ENCODE assay signal across 19 cellular contexts in genomic region chr21:25908495-25908894, GRCh38.
"Had no signal": no experiment of that assay in that cellular context is flagged by ENCODE, and none has a peak within 500 bp of the region (broad histone marks: within the 10 kb centered on the region; RNA-seq: fewer than 3 reads in every experiment).

No MANE protein-coding gene starts in this region.

- H3K27me3 Mint-ChIP-seq: activated CD8-positive, alpha-beta T cell treated with anti-CD3 and anti-CD28 coated beads for 36 hours; activated naive CD8-positive, alpha-beta T cell treated with anti-CD3 and anti-CD28 coated beads, Interleukin-2, amount 10 ng/mL, durations not matched to agents 7 days and 5 days; naive thymus-derived CD4-positive, alpha-beta T cell had no signal

- H3K4me3 ChIP-seq: gastrocnemius medialis, upper lobe of right lung had no signal

- H3K9me3 ChIP-seq: gastrocnemius medialis, neutrophil, upper lobe of right lung had no signal

- H3K27ac ChIP-seq: epithelial cell of prostate, neutrophil, upper lobe of right lung had no signal

- DNase-seq: activated CD4-positive, alpha-beta T cell treated with anti-CD3 and anti-CD28 coated beads for 1 hour; activated CD8-positive, alpha-beta memory T cell treated with anti-CD3 and anti-CD28 coated beads, Interleukin-2, amount 50 U/mL, for 4 hours; activated CD8-positive, alpha-beta T cell treated with anti-CD3 and anti-CD28 coated beads for 36 hours; activated naive CD8-positive, alpha-beta T cell treated with anti-CD3 and anti-CD28 coated beads, Interleukin-2, amount 10 ng/mL, durations not matched to agents 7 days and 5 days; activated T-cell treated with anti-CD3 and anti-CD28 coated beads, Interleukin-2, amount 50 U/mL, for 72 hours; cortex of kidney; effector memory CD4-positive, alpha-beta T cell; gastrocnemius medialis; left ventricle myocardium superior; midbrain; naive thymus-derived CD4-positive, alpha-beta T cell; posterior cingulate gyrus; right cardiac atrium; SW 1271; upper lobe of right lung had no signal

- H3K27me3 ChIP-seq: gastrocnemius medialis, neutrophil, upper lobe of right lung had no signal

- ATAC-seq: activated CD8-positive, alpha-beta T cell treated with anti-CD3 and anti-CD28 coated beads for 36 hours; activated T-cell treated with anti-CD3 and anti-CD28 coated beads, Interleukin-2, amount 50 U/mL, for 72 hours; gastrocnemius medialis; naive thymus-derived CD4-positive, alpha-beta T cell; stimulated activated effector memory CD8-positive, alpha-beta T cell treated with anti-CD3 and anti-CD28 coated beads, Interleukin-12 subunit alpha, Interleukin-12 subunit beta, amount 100 ng/mL, for 72 hours; upper lobe of right lung had no signal

- H3K36me3 Mint-ChIP-seq: activated naive CD8-positive, alpha-beta T cell treated with anti-CD3 and anti-CD28 coated beads, Interleukin-2, amount 10 ng/mL, durations not matched to agents 7 days and 5 days; stimulated activated effector memory CD8-positive, alpha-beta T cell treated with anti-CD3 and anti-CD28 coated beads, Interleukin-12 subunit alpha, Interleukin-12 subunit beta, amount 100 ng/mL, for 72 hours had no signal

- H3K9me3 Mint-ChIP-seq: activated CD8-positive, alpha-beta T cell treated with anti-CD3 and anti-CD28 coated beads for 36 hours; activated naive CD8-positive, alpha-beta T cell treated with anti-CD3 and anti-CD28 coated beads, Interleukin-2, amount 10 ng/mL, durations not matched to agents 7 days and 5 days; activated T-cell treated with anti-CD3 and anti-CD28 coated beads, Interleukin-2, amount 50 U/mL, for 72 hours; naive thymus-derived CD4-positive, alpha-beta T cell; stimulated activated effector memory CD8-positive, alpha-beta T cell treated with anti-CD3 and anti-CD28 coated beads, Interleukin-12 subunit alpha, Interleukin-12 subunit beta, amount 100 ng/mL, for 72 hours; T-helper 2 cell treated with Interferon-gamma antibody and Interleukin-4, amounts not matched to agents 5 μg/mL and 100 μg/mL, for 36 hours had no signal

- H3K27ac Mint-ChIP-seq: activated CD8-positive, alpha-beta T cell treated with anti-CD3 and anti-CD28 coated beads for 36 hours; activated naive CD8-positive, alpha-beta T cell treated with anti-CD3 and anti-CD28 coated beads, Interleukin-2, amount 10 ng/mL, durations not matched to agents 7 days and 5 days; activated T-cell treated with anti-CD3 and anti-CD28 coated beads, Interleukin-2, amount 50 U/mL, for 72 hours; naive thymus-derived CD4-positive, alpha-beta T cell; stimulated activated effector memory CD8-positive, alpha-beta T cell treated with anti-CD3 and anti-CD28 coated beads, Interleukin-12 subunit alpha, Interleukin-12 subunit beta, amount 100 ng/mL, for 72 hours; T-helper 2 cell treated with Interferon-gamma antibody and Interleukin-4, amounts not matched to agents 5 μg/mL and 100 μg/mL, for 36 hours had no signal

- H3K4me1 ChIP-seq: gastrocnemius medialis had no signal

- H3K4me1 Mint-ChIP-seq: activated naive CD8-positive, alpha-beta T cell treated with anti-CD3 and anti-CD28 coated beads, Interleukin-2, amount 10 ng/mL, durations not matched to agents 7 days and 5 days; stimulated activated effector memory CD8-positive, alpha-beta T cell treated with anti-CD3 and anti-CD28 coated beads, Interleukin-12 subunit alpha, Interleukin-12 subunit beta, amount 100 ng/mL, for 72 hours had no signal

- H3K36me3 ChIP-seq: gastrocnemius medialis had no signal

- H3K4me3 Mint-ChIP-seq: activated CD8-positive, alpha-beta T cell treated with anti-CD3 and anti-CD28 coated beads for 36 hours; activated naive CD8-positive, alpha-beta T cell treated with anti-CD3 and anti-CD28 coated beads, Interleukin-2, amount 10 ng/mL, durations not matched to agents 7 days and 5 days; activated T-cell treated with anti-CD3 and anti-CD28 coated beads, Interleukin-2, amount 50 U/mL, for 72 hours; naive thymus-derived CD4-positive, alpha-beta T cell; stimulated activated effector memory CD8-positive, alpha-beta T cell treated with anti-CD3 and anti-CD28 coated beads, Interleukin-12 subunit alpha, Interleukin-12 subunit beta, amount 100 ng/mL, for 72 hours; T-helper 2 cell treated with Interferon-gamma antibody and Interleukin-4, amounts not matched to agents 5 μg/mL and 100 μg/mL, for 36 hours had no signal
